ENCODE assay signal across 9 cellular contexts in genomic region chr3:58899159-58899952, GRCh38.
DNase-seq lines count a peak whose midpoint lies in the region; ATAC-seq and TF ChIP-seq lines count a peak whose summit lies in the region.
"Had no signal": no experiment of that assay in that cellular context is flagged by ENCODE, and none has a peak within 500 bp of the region (broad histone marks: within the 10 kb centered on the region; RNA-seq: fewer than 3 reads in every experiment).

No MANE protein-coding gene starts in this region.

- H2AFZ ChIP-seq in H9 (ENCODE audit: low read length): no peak overlapping the region

- H3K4me1 Mint-ChIP-seq in H9 (peaks cover 4 to 13% of the 10 kb centered on the region in 2 experiments), naive B cell (peaks cover 21 to 30% (median 24%) of the 10 kb centered on the region in 3 donors), progenitor cell of endocrine pancreas (ENCODE audit: low read depth) (peaks cover 4% of the 10 kb centered on the region)

- peak; percentile 26 for DNase-seq in H9
- peak; percentile 28 to 71 for DNase-seq in NCI-H524 (lab: John Stamatoyannopoulos, UW)
- peak; percentile 2 to 48 (median 22) for DNase-seq in adrenal gland
- DNase-seq in naive B cell: peak; percentile 17
- no peak for DNase-seq in progenitor cell of endocrine pancreas (ENCODE audit: low spot score, unreplicated experiment)

- H3K23me2 ChIP-seq in H9 (ENCODE audit: insufficient read length, low read depth, low read length, poor library complexity, severe bottlenecking): no peaks in the 10 kb centered on the region

- H3K9me3 Mint-ChIP-seq in H9 (peaks cover 22 to 28% of the 10 kb centered on the region in 2 experiments), naive B cell (peaks cover 6 to 35% (median 20%) of the 10 kb centered on the region in 7 donors), progenitor cell of endocrine pancreas (ENCODE audit: low read depth) (peaks cover 19% of the 10 kb centered on the region)

- no peak overlapping the region for H4K5ac ChIP-seq in H9 (ENCODE audit: insufficient read length, low read depth, low read length)

- no peaks in the 10 kb centered on the region for H3K36me3 ChIP-seq in adrenal gland (replicated peaks in 1 of 2)

- no peak overlapping the region for H3T11ph ChIP-seq in H9 (ENCODE audit: low read length)

- H3K36me3 Mint-ChIP-seq in H9 (ENCODE audit: insufficient read depth in 1 of 3, low read depth in 3 of 3) (peaks cover 15 to 24% (median 16%) of the 10 kb centered on the region in 3 experiments), naive B cell (peaks cover 0 to 8% of the 10 kb centered on the region in 2 donors), progenitor cell of endocrine pancreas (ENCODE audit: insufficient read depth) (peaks cover 10% of the 10 kb centered on the region)

- no peak for TF ChIP-seq POLR2A in adrenal gland (IDR thresholded peaks at IDR 0.05)

- ATAC-seq in GM18498 (IDR thresholded peaks at IDR 0.05; ENCODE audit: unreplicated experiment): peak; percentile 80
- ATAC-seq in naive B cell (ENCODE audit: low read depth in 2 of 2): peak; percentile 94
- no peak for ATAC-seq in GM19324 (IDR thresholded peaks at IDR 0.05; ENCODE audit: low FRiP score, unreplicated experiment)
- no peak for ATAC-seq in GM18520 (IDR thresholded peaks at IDR 0.05; ENCODE audit: unreplicated experiment)

- no CpG with 5 or more reads among the region's 8 CpGs for WGBS in H9 (ENCODE audit: extremely low coverage, insufficient read length, low lambda C conversion rate)
- 34 to 46% (median 43%) methylated on average over 6 to 8 of the region's 8 CpGs for WGBS in adrenal gland, 4 donors

- intact Hi-C loops in adrenal gland (cut with DNase I): no loop called here

- H3K27ac ChIP-seq in H9 (ENCODE audit: insufficient read length, low read depth, low read length) (no peak overlapping the region), adrenal gland (no peak overlapping the region)
- H3K27ac ChIP-seq: HL-60 had no signal

- no peak overlapping the region for H3K14ac ChIP-seq in H9 (ENCODE audit: insufficient read depth, low read length)

- H3K56ac ChIP-seq in H9 (ENCODE audit: insufficient read length, low read depth, low read length): no peak overlapping the region

- H3K27me3 Mint-ChIP-seq in H9 (ENCODE audit: low read depth): peaks cover 3% of the 10 kb centered on the region; the same call in 1 of the 2 replicates
- no peaks in the 10 kb centered on the region for H3K27me3 Mint-ChIP-seq in naive B cell
- no peaks in the 10 kb centered on the region for H3K27me3 Mint-ChIP-seq in progenitor cell of endocrine pancreas

- no peak overlapping the region for H3K4me3 Mint-ChIP-seq in H9
- H3K4me3 Mint-ChIP-seq in naive B cell: peak overlapping the region in 7 of 8 donors; percentile 33 to 79 (median 61)
- no peak overlapping the region for H3K4me3 Mint-ChIP-seq in progenitor cell of endocrine pancreas (ENCODE audit: low read depth)

- no peak overlapping the region for H4K91ac ChIP-seq in H9 (ENCODE audit: insufficient read length, low read depth, low read length)

- H2BK20ac ChIP-seq in H9 (ENCODE audit: low read depth, low read length, poor library complexity, severe bottlenecking): no peak overlapping the region

- no peaks in the 10 kb centered on the region for H3K79me1 ChIP-seq in H9 (ENCODE audit: insufficient read depth, low read depth, low read length, poor library complexity, severe bottlenecking)

- no peak overlapping the region for H3K18ac ChIP-seq in H9 (ENCODE audit: insufficient read length, low read depth, low read length)

- H3K4me3 ChIP-seq in adrenal gland: no peak overlapping the region

- no peak for TF ChIP-seq CTCF in H9 (conservative IDR thresholded peaks at IDR 0.05)
- TF ChIP-seq CTCF in adrenal gland (IDR thresholded peaks at IDR 0.05): no peak
- no peak for TF ChIP-seq CTCF in progenitor cell of endocrine pancreas (IDR thresholded peaks at IDR 0.05; ENCODE audit: unreplicated experiment)

- H3K4me1 ChIP-seq in H9 (ENCODE audit: insufficient read depth, low read length) (no peaks in the 10 kb centered on the region), adrenal gland (replicated peaks in 1 of 2) (peaks cover 0 to 9% of the 10 kb centered on the region in 2 donors)

- no peak overlapping the region for H2BK12ac ChIP-seq in H9 (ENCODE audit: insufficient read length, low read depth, low read length)

- no peaks in the 10 kb centered on the region for H3K27me3 ChIP-seq in H9 (ENCODE audit: insufficient read depth, low read length)
- no peaks in the 10 kb centered on the region for H3K27me3 ChIP-seq in adrenal gland

- H2BK15ac ChIP-seq in H9 (ENCODE audit: low read depth, low read length): no peak overlapping the region

- no peak overlapping the region for H2BK120ac ChIP-seq in H9 (ENCODE audit: low read depth, low read length, poor library complexity, severe bottlenecking)

- H2AK5ac ChIP-seq in H9 (ENCODE audit: insufficient read length, low read length): no peak overlapping the region

- no peak overlapping the region for H3K4me2 ChIP-seq in H9 (ENCODE audit: insufficient read depth, insufficient read length, low read length)

- no peak overlapping the region for H3K23ac ChIP-seq in H9 (ENCODE audit: insufficient read length, low read depth, low read length)

- no peak overlapping the region for H4K8ac ChIP-seq in H9 (replicated peaks; ENCODE audit: insufficient read length, low read depth, low read length)

- H3K9me3 ChIP-seq in H9 (ENCODE audit: control insufficient read depth, low read depth, low read length): no peaks in the 10 kb centered on the region
- no peaks in the 10 kb centered on the region for H3K9me3 ChIP-seq in adrenal gland (replicated peaks in 1 of 3)

- H3K4ac ChIP-seq in H9 (ENCODE audit: low read depth, low read length): no peak overlapping the region

- H3K27ac Mint-ChIP-seq in H9 (no peak overlapping the region), naive B cell (peak overlapping the region in 5 of 6 donors; percentile 39 to 89 (median 82)), progenitor cell of endocrine pancreas (no peak overlapping the region)

- no peak overlapping the region for H2BK5ac ChIP-seq in H9 (ENCODE audit: insufficient read length, low read length)

- H4K20me1 ChIP-seq in H9 (ENCODE audit: control insufficient read depth, insufficient read depth, insufficient read length): no peaks in the 10 kb centered on the region

- no peak overlapping the region for H3K9ac ChIP-seq in H9 (ENCODE audit: extremely low read depth, insufficient read length, low read length)

- H3K79me2 ChIP-seq in H9 (ENCODE audit: insufficient read depth, low read length): no peaks in the 10 kb centered on the region

Comparison
In these comparisons a context has a peak if more than half of its experiments do, and no peak if none do; other contexts are left out.
1. ATAC-seq: peak in GM18498 (single experiment) and naive B cell (2 of 2); none in GM19324 (single experiment) and GM18520 (single experiment).
2. H3K27ac Mint-ChIP-seq: peak in naive B cell (5 of 6); none in H9 (0 of 3) and progenitor cell of endocrine pancreas (single experiment).
3. H3K4me3 Mint-ChIP-seq: peak in naive B cell (7 of 8); none in H9 (0 of 2) and progenitor cell of endocrine pancreas (single experiment).